ENCODE assay signal across 16 cellular contexts in the genomic region with DNA sequence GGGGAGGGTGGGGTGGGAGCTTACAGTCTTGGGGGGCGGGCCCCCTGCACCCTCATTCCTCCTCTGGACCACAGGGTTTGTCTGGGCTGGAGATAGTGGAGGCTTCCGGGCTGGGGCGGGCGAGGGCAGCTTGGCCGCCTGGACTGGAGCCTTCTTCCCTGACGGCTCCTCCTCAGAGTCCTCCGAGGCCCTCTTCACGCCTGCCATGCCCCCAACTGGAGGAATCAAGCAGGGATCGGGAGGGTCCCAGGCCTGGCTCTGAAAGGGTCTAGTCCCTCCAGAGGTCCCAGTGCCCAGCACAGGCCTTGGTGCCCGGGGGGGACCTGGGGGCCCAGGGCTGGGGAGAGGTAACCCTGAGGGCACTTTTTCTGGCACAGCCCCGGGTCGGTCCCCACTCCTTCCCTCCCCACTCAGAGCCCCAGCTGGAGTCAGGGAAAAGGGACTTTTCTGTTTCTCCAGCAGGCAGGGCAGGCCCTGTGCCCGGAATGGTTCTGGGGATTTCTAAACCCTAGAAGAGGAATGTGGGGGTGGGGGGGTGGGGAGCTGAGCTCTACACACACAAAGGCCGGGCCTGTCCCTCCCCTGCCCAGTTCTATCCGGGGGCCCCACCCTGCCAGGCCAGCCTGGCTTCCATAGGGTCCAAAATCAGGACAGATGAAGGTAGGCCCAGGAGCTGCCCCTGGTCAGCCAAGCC. TPM values are rescaled to one million over a fixed set of nuclear protein-coding genes. Genes with fewer than 3 reads are reported as not detected.
DNase-seq lines count a peak whose midpoint lies in the region; ATAC-seq and TF ChIP-seq lines count a peak whose summit lies in the region.
"Had no signal": no experiment of that assay in that cellular context is flagged by ENCODE, and none has a peak within 500 bp of the region (broad histone marks: within the 10 kb centered on the region; RNA-seq: fewer than 3 reads in every experiment).

No MANE protein-coding gene starts in this region.

- no peaks in the 10 kb centered on the region for H3K36me3 Mint-ChIP-seq in GM23338 (ENCODE audit: low read depth)
- H3K36me3 Mint-ChIP-seq: memory B cell had no signal

- no peaks in the 10 kb centered on the region for H3F3A ChIP-seq in GM23338 (replicated peaks; ENCODE audit: low read depth)

- H3K27me3 ChIP-seq in GM23338 (ENCODE audit: insufficient read depth) (no peaks in the 10 kb centered on the region), dorsolateral prefrontal cortex (no peaks in the 10 kb centered on the region), lower lobe of right lung (ENCODE audit: low read depth) (no peaks in the 10 kb centered on the region), uterus (no peaks in the 10 kb centered on the region)

- H3K9me3 ChIP-seq in lower lobe of right lung = no peaks in the 10 kb centered on the region
- H3K9me3 ChIP-seq in uterus = no peaks in the 10 kb centered on the region

- H3K36me3 ChIP-seq in GM23338 (ENCODE audit: insufficient read depth) = no peaks in the 10 kb centered on the region
- H3K36me3 ChIP-seq in lower lobe of right lung = peaks cover 8% of the 10 kb centered on the region
- no peaks in the 10 kb centered on the region for H3K36me3 ChIP-seq in uterus

- no peaks in the 10 kb centered on the region for H3K4me1 ChIP-seq in GM23338 (ENCODE audit: insufficient read depth)
- H3K4me1 ChIP-seq in lower lobe of right lung = peaks cover 18% of the 10 kb centered on the region
- no peaks in the 10 kb centered on the region for H3K4me1 ChIP-seq in uterus
- H3K4me1 ChIP-seq: parathyroid adenoma had no signal

- H3K27me3 Mint-ChIP-seq in GM23338 (ENCODE audit: insufficient read depth, low read depth, poor library complexity) = peaks cover 3% of the 10 kb centered on the region
- H3K27me3 Mint-ChIP-seq: activated CD4-positive, alpha-beta memory T cell treated with anti-CD3 and anti-CD28 coated beads, Interleukin-2, amount 10 ng/mL, durations not matched to agents 7 days and 5 days had no signal

- TF ChIP-seq CTCF in GM23338 (conservative IDR thresholded peaks at IDR 0.05; ENCODE audit: low read depth in 2 of 2) (no peak), dorsolateral prefrontal cortex (IDR thresholded peaks at IDR 0.05 in 54 of 56, conservative IDR thresholded peaks at IDR 0.05 in 2 of 56; ENCODE audit: low read depth in 1 of 56, partially characterized antibody in 56 of 56) (no peak), lower lobe of right lung (IDR thresholded peaks at IDR 0.05) (no peak), uterus (IDR thresholded peaks at IDR 0.05) (no peak)

- H3K4me1 Mint-ChIP-seq in GM23338 = peaks cover 2% of the 10 kb centered on the region; the same call in 1 of the 3 replicates
- H3K4me1 Mint-ChIP-seq: activated CD4-positive, alpha-beta memory T cell treated with anti-CD3 and anti-CD28 coated beads, Interleukin-2, amount 10 ng/mL, durations not matched to agents 7 days and 5 days; memory B cell had no signal

- no peaks in the 10 kb centered on the region; the same call in 2 of the 3 replicates for H3K9me3 Mint-ChIP-seq in GM23338
- H3K9me3 Mint-ChIP-seq: activated CD4-positive, alpha-beta memory T cell treated with anti-CD3 and anti-CD28 coated beads, Interleukin-2, amount 10 ng/mL, durations not matched to agents 7 days and 5 days; memory B cell had no signal

- no peak overlapping the region for H3K4me2 ChIP-seq in GM23338

- DNase-seq in GM23338 (ENCODE audit: low spot score) = no peak
- peak in 9 of 10 donors; percentile 47 to 77 (median 72) for DNase-seq in dorsolateral prefrontal cortex
- no peak for DNase-seq in lower lobe of right lung
- DNase-seq in NCI-H1105 treated with DMSO at 0.1 percent for 48 hours (lab: John Stamatoyannopoulos, UW) = no peak
- DNase-seq in uterus = no peak
- DNase-seq: activated CD4-positive, alpha-beta memory T cell treated with anti-CD3 and anti-CD28 coated beads, Interleukin-2, amount 10 ng/mL, durations not matched to agents 7 days and 5 days; activated effector memory CD4-positive, alpha-beta T cell treated with Interleukin-2 at 50 U/mL for 16 hours; HCEC 1CT; Kasumi-1; NCI-H2029; SHP77 treated with DMSO at 0.1 percent for 48 hours had no signal

- ATAC-seq in GM23338 (peak; percentile 12; the same call in 1 of the 3 replicates), lower lobe of right lung (peak; percentile 27 to 43), GM21447 (IDR thresholded peaks at IDR 0.05; ENCODE audit: unreplicated experiment) (no peak)

- H3K27ac ChIP-seq in GM23338 (ENCODE audit: low read depth) (no peak overlapping the region), dorsolateral prefrontal cortex (peak overlapping the region; percentile 5 to 98 (median 90)), lower lobe of right lung (peak overlapping the region; percentile 68), temporal lobe (ENCODE audit: low read depth, low read length) (peak overlapping the region; percentile 97), uterus (peak overlapping the region in 1 of 2 donors; percentile 37)
- H3K27ac ChIP-seq: HL-60, parathyroid adenoma had no signal

- no peak overlapping the region for H3K27ac Mint-ChIP-seq in GM23338
- H3K27ac Mint-ChIP-seq: activated CD4-positive, alpha-beta memory T cell treated with anti-CD3 and anti-CD28 coated beads, Interleukin-2, amount 10 ng/mL, durations not matched to agents 7 days and 5 days; memory B cell had no signal

- no peak for TF ChIP-seq POLR2A in uterus (IDR thresholded peaks at IDR 0.05)

- H3K4me3 ChIP-seq in GM23338 (no peak overlapping the region), dorsolateral prefrontal cortex (peak overlapping the region in 2 of 59 donors; percentile 16 to 17), lower lobe of right lung (no peak overlapping the region), uterus (no peak overlapping the region)

- H3K4me3 Mint-ChIP-seq in GM23338 = no peak overlapping the region
- H3K4me3 Mint-ChIP-seq: activated CD4-positive, alpha-beta memory T cell treated with anti-CD3 and anti-CD28 coated beads, Interleukin-2, amount 10 ng/mL, durations not matched to agents 7 days and 5 days; memory B cell had no signal

- no peaks in the 10 kb centered on the region for H3K9me2 ChIP-seq in GM23338 (ENCODE audit: insufficient read depth)

- intact Hi-C loops in dorsolateral prefrontal cortex (cut with DNase I) = no loop called here
- intact Hi-C loops in lower lobe of right lung (cut with DNase I) = no loop called here
- intact Hi-C loops in uterus (cut with DNase I; ENCODE audit: low total_unique reads) = no loop called here

- H2AFZ ChIP-seq in GM23338 = no peak overlapping the region
- H2AFZ ChIP-seq: parathyroid adenoma had no signal

- H3K79me2 ChIP-seq in GM23338 (replicated peaks; ENCODE audit: insufficient read depth) = no peaks in the 10 kb centered on the region
- H3K79me2 ChIP-seq: parathyroid adenoma had no signal

- H4K20me1 ChIP-seq in GM23338 (replicated peaks; ENCODE audit: insufficient read depth) = no peaks in the 10 kb centered on the region

TF ChIP-seq in GM23338, 12 proteins besides CTCF, POLR2A, EP300 and RAD21 (continues in another document):
- TF ChIP-seq EZH2 (IDR thresholded peaks at IDR 0.05; ENCODE audit: low read depth, unreplicated experiment) (no peak), POLR2AphosphoS5 (IDR thresholded peaks at IDR 0.05; ENCODE audit: low read depth) (no peak), STAT1 (IDR thresholded peaks at IDR 0.05; ENCODE audit: unreplicated experiment) (no peak), EZH2phosphoT487 (IDR thresholded peaks at IDR 0.05; ENCODE audit: unreplicated experiment) (no peak), CREB1 (CRISPR knock-in tag; IDR thresholded peaks at IDR 0.05; ENCODE audit: low read depth) (no peak), ZNF114 (CRISPR knock-in tag; IDR thresholded peaks at IDR 0.05) (no peak), JUNB (IDR thresholded peaks at IDR 0.05; ENCODE audit: unreplicated experiment) (no peak)
- TF ChIP-seq, protein P1, sequence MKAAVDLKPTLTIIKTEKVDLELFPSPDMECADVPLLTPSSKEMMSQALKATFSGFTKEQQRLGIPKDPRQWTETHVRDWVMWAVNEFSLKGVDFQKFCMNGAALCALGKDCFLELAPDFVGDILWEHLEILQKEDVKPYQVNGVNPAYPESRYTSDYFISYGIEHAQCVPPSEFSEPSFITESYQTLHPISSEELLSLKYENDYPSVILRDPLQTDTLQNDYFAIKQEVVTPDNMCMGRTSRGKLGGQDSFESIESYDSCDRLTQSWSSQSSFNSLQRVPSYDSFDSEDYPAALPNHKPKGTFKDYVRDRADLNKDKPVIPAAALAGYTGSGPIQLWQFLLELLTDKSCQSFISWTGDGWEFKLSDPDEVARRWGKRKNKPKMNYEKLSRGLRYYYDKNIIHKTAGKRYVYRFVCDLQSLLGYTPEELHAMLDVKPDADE (IDR thresholded peaks at IDR 0.05) = no peak

RNA-seq across cellular contexts. Expression of gene MICALL2, which starts 11.6 kb away (rescaled TPM):
- 11.8 and 13.0 TPM in 2 replicates for total RNA-seq in GM23338 (2014; rRNA removed; shearing (Covaris generic))
- polyA plus RNA-seq in GM23338 (2016; fragmentation: Nextera tagmentation; extraction: Ambion mirVana) = 6.3 and 7.0 TPM in 2 replicates
- total RNA-seq in dorsolateral prefrontal cortex (100 to 1,000 TPM in 21 of 120 experiments, 10 to 100 TPM in 99; 38.3 to 170 (median 81.2) TPM), lower lobe of right lung (28.9 TPM), temporal lobe (4.7 TPM), uterus (10 to 100 TPM in 2 of 4 donors, 1 to 10 TPM in 2; 1.8 to 19.7 (median 12.6) TPM)

RNA-seq across cellular contexts. Expression of gene INTS1, which starts 56.5 kb away (rescaled TPM):
- total RNA-seq in GM23338 (2014; rRNA removed; shearing (Covaris generic)) = 81.1 and 111 TPM in 2 replicates
- polyA plus RNA-seq in GM23338 (2016; fragmentation: Nextera tagmentation; extraction: Ambion mirVana) = 31.4 and 35.1 TPM in 2 replicates
- total RNA-seq in dorsolateral prefrontal cortex = 100 to 1,000 TPM in 104 of 120 experiments, 10 to 100 TPM in 16; 86.1 to 155 (median 115) TPM
- 50.8 TPM for total RNA-seq in lower lobe of right lung
- 32.2 TPM for total RNA-seq in temporal lobe
- total RNA-seq in uterus = 10 to 100 TPM in 3 of 4 donors, 1 to 10 TPM in 1; 8.2 to 68.9 (median 30.3) TPM

Comparison
In these comparisons a context has a peak if more than half of its experiments do, and no peak if none do; other contexts are left out.
1. DNase-seq: peak in dorsolateral prefrontal cortex (9 of 10); none in GM23338 (single experiment), lower lobe of right lung (single experiment), NCI-H1105 treated with DMSO at 0.1 percent for 48 hours (single experiment) and uterus (0 of 2).